In the genomic region with DNA sequence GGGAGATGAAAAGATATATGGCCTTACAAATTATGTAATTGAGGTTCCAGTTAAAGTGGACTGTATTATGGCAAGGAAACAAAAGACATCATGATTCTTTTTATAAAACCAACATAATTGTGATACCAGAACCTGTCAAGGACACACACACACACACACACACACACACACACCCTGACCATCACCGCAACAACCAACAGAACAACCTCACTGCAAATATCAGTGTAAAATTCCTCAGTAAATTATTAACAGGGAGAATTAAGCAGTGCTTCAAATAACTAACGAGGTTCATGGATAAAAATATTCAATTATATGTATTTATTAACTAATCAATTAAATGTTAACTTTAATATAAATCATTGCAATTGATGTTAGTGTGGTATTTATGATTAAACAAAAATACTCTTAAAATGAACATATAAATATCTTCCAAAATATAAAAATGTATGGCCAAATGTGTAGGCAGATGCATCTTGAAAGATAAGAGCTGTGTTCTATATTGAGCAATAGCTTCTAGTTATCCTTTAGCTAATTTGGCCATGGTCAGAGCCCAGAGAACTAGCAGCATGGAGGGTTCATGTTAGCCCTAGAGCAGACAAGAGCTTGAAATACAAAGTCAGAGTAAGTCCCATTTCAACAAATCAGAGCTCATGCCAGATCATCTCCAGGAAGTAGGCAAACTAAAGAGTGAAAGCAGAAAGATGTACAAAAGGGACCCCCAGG, we compare ENCODE assay signal across 20 cellular contexts.
"Had no signal": no experiment of that assay in that cellular context is flagged by ENCODE, and none has a peak within 500 bp of the region (broad histone marks: within the 10 kb centered on the region; RNA-seq: fewer than 3 reads in every experiment).

No MANE protein-coding gene starts in this region.

- DNase-seq: KBM-7, MV-4-11, NCI-H1048, NCI-H1105, NCI-H1417, NCI-H1436 treated with DMSO at 0.1 percent for 48 hours, NCI-H1694, NCI-H187 treated with DMSO at 0.1 percent for 48 hours, NCI-H2029 treated with DMSO at 0.1 percent for 48 hours, NCI-H2171 treated with DMSO at 0.1 percent for 48 hours, NCI-H2227 treated with DMSO at 0.1 percent for 48 hours, NCI-H524, NCI-H69, NCI-H774, SHP77, SJCRH30 had no signal

- H3K4me1 ChIP-seq: SJCRH30 had no signal

- H3K27me3 ChIP-seq: SJCRH30 had no signal

- H3K36me3 ChIP-seq: SJCRH30 had no signal

- ATAC-seq: SK-N-SH treated with all-trans-retinoic acid at 6 μM for 48 hours had no signal

- H3K9me3 ChIP-seq: SJCRH30 had no signal

- H3K4me3 ChIP-seq: SJCRH30 had no signal

- H3K27ac ChIP-seq: HL-60, RWPE1, SJCRH30 had no signal

- FAIRE-seq: HTR-8/SVneo had no signal
